In genomic region chr18:5391427-5391826, GRCh38 we compare ENCODE assay signal across 27 cellular contexts.
"Had no signal": no experiment of that assay in that cellular context is flagged by ENCODE, and none has a peak within 500 bp of the region (broad histone marks: within the 10 kb centered on the region; RNA-seq: fewer than 3 reads in every experiment).

No MANE protein-coding gene starts in this region.

- H3K4me2 ChIP-seq: neural progenitor cell had no signal

- DNase-seq: hypothalamus; immature natural killer cell; kidney; left colon; left lung; lower lobe of right lung; mammary epithelial cell; mesenchymal stem cell; naive thymus-derived CD8-positive, alpha-beta T cell; occipital lobe; right cardiac atrium; stimulated activated CD4-positive, alpha-beta T cell treated with anti-CD3 and anti-CD28 coated beads, Interleukin-12 subunit alpha, Interleukin-12 subunit beta, amount 100 ng/mL, for 4 hours; stimulated activated CD4-positive, alpha-beta T cell treated with anti-CD3 and anti-CD28 coated beads, Interleukin-15, amount 100 ng/mL, for 24 hours; stimulated activated CD4-positive, alpha-beta T cell treated with anti-CD3 and anti-CD28 coated beads, Interleukin-2, amount 100 ng/mL, for 24 hours; stimulated activated CD4-positive, alpha-beta T cell treated with anti-CD3 and anti-CD28 coated beads, Interleukin-4, amount 100 ng/mL, for 1 hour; stimulated activated naive B cell treated with anti-CD40 and anti-IgM and Interleukin-4, amounts not matched to agents 10 μg/mL and 1 μg/mL and 100 μg/mL, for 72 hours; stimulated activated naive CD8-positive, alpha-beta T cell treated with anti-CD3 and anti-CD28 coated beads, Interleukin-15, Interleukin-2, amounts not matched to agents 100 U/mL and 50 U/mL, for 24 hours; stomach; testis; thyroid gland; transverse colon; upper lobe of left lung had no signal

- ATAC-seq: left colon; left lung; lower lobe of right lung; naive thymus-derived CD8-positive, alpha-beta T cell; right cardiac atrium; sciatic nerve; stimulated activated naive B cell treated with anti-CD40 and anti-IgM and Interleukin-4, amounts not matched to agents 10 μg/mL and 1 μg/mL and 100 μg/mL, for 72 hours; stimulated activated naive CD8-positive, alpha-beta T cell treated with anti-CD3 and anti-CD28 coated beads, Interleukin-15, Interleukin-2, amounts not matched to agents 100 U/mL and 50 U/mL, for 24 hours had no signal

- H3K27ac ChIP-seq: left lung, lower lobe of right lung, neural progenitor cell, neutrophil, skin epidermis, stomach, testis, thyroid gland, transverse colon, upper lobe of left lung, vagina had no signal

- H3K36me3 ChIP-seq: neural progenitor cell, neutrophil, thyroid gland, vagina had no signal

- H2AFZ ChIP-seq: neural progenitor cell had no signal

- H3K27me3 ChIP-seq: left lung, neural progenitor cell, neutrophil, stomach, testis, thyroid gland, transverse colon, upper lobe of left lung, vagina had no signal

- H3K9me3 ChIP-seq: left lung, lower lobe of right lung, neutrophil, stomach, testis, thyroid gland, transverse colon, upper lobe of left lung, vagina had no signal

- H3K9ac ChIP-seq: neural progenitor cell had no signal

- H3K4me3 ChIP-seq: left lung, lower lobe of right lung, neural progenitor cell, skin epidermis, stomach, testis, thyroid gland, transverse colon, upper lobe of left lung, vagina had no signal
